Comparison of ENCODE assay signal across 21 cellular contexts in genomic region chr9:87323933-87324332, GRCh38.
"Had no signal": no experiment of that assay in that cellular context is flagged by ENCODE, and none has a peak within 500 bp of the region (broad histone marks: within the 10 kb centered on the region; RNA-seq: fewer than 3 reads in every experiment).

No MANE protein-coding gene starts in this region.

- H3K27me3 ChIP-seq: brain microvascular endothelial cell, foreskin keratinocyte, right lobe of liver, vagina had no signal

- H3K27ac ChIP-seq: brain microvascular endothelial cell, foreskin keratinocyte, lower lobe of right lung, right lobe of liver, thoracic aorta, vagina, WERI-Rb-1 had no signal

- H3K4me1 ChIP-seq: foreskin keratinocyte, lower lobe of right lung, right lobe of liver, vagina had no signal

- DNase-seq: activated CD4-positive, alpha-beta T cell treated with anti-CD3 and anti-CD28 coated beads for 48 hours; activated CD4-positive, alpha-beta T cell treated with anti-CD3 and anti-CD28 coated beads, Interleukin-2, amount 50 U/mL, for 48 hours; activated CD8-positive, alpha-beta memory T cell treated with anti-CD3 and anti-CD28 coated beads for 24 hours; activated effector memory CD4-positive, alpha-beta T cell treated with Interleukin-2 at 50 U/mL for 16 hours; activated naive CD4-positive, alpha-beta T cell treated with anti-CD3 and anti-CD28 coated beads for 36 hours; activated naive CD8-positive, alpha-beta T cell treated with anti-CD3 and anti-CD28 coated beads for 36 hours; left colon; lower lobe of right lung; right lobe of liver; stimulated activated CD4-positive, alpha-beta T cell treated with anti-CD3 and anti-CD28 coated beads, Interleukin-12 subunit alpha, Interleukin-12 subunit beta, amount 100 ng/mL, for 4 hours; stimulated activated CD4-positive, alpha-beta T cell treated with anti-CD3 and anti-CD28 coated beads, Interleukin-4, amount 100 ng/mL, for 1 hour; stimulated activated naive CD8-positive, alpha-beta T cell treated with anti-CD3 and anti-CD28 coated beads, Interleukin-15, Interleukin-2, amounts not matched to agents 100 U/mL and 50 U/mL, for 24 hours; T-helper 9 cell; WERI-Rb-1 had no signal

- H3K36me3 ChIP-seq: brain microvascular endothelial cell, lower lobe of right lung, right lobe of liver, thoracic aorta, vagina, WERI-Rb-1 had no signal

- H3K9me3 ChIP-seq: lower lobe of right lung, right lobe of liver, thoracic aorta, vagina had no signal

- H3K4me3 ChIP-seq: lower lobe of right lung, right lobe of liver, skin epidermis, thoracic aorta, vagina had no signal

- ATAC-seq: activated CD4-positive, CD25-positive, alpha-beta regulatory T cell treated with anti-CD3 and anti-CD28 coated beads, Interleukin-2, amount 50 U/mL, for 24 hours; natural killer cell treated with Interleukin-12 subunit alpha and Interleukin-12 subunit beta and Interleukin-15 and Interleukin-18, amount 100 ng/mL, for 72 hours; stimulated activated naive CD8-positive, alpha-beta T cell treated with anti-CD3 and anti-CD28 coated beads, Interleukin-15, Interleukin-2, amounts not matched to agents 100 U/mL and 50 U/mL, for 24 hours had no signal
